ENCODE assay signal across 9 cellular contexts in the genomic region with DNA sequence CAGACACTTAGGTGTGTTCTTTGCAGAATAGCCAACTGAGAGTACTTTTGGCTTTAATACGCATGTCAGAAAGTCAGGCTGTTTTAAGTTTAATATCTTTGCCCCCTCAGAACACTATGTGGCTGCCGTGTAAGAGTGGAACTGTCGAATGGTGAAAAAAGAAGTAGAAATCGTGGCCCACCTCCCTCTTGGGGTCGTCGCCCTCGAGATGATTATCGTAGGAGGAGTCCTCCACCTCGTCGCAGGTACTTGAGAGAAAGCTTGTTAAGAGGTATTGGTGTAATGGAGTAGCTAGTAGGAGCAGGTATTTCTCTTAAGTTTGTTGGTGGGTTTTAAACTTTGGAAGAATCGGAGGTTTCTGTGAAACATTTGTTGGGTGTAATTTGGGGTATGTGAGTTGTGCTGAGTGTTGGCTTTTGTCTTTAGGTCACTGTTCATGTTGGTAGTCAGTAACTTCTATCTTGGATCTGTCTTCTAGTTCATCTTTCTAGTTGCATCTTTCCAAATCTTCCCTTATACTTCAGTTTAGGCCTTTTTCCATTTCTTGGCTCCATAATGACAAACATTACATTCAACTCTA. TPM values are rescaled to one million over a fixed set of nuclear protein-coding genes. Genes with fewer than 3 reads are reported as not detected.
DNase-seq lines count a peak whose midpoint lies in the region; ATAC-seq, FAIRE-seq and TF ChIP-seq lines count a peak whose summit lies in the region.
"Had no signal": no experiment of that assay in that cellular context is flagged by ENCODE, and none has a peak within 500 bp of the region (broad histone marks: within the 10 kb centered on the region; RNA-seq: fewer than 3 reads in every experiment).

No MANE protein-coding gene starts in this region.

- H3K14ac ChIP-seq in neuronal stem cell (ENCODE audit: low read length) = no peak overlapping the region

- H3K9me3 ChIP-seq in HepG2 (ENCODE audit: low read length) = no peaks in the 10 kb centered on the region
- H3K9me3 ChIP-seq in thoracic aorta = no peaks in the 10 kb centered on the region
- H3K9me3 ChIP-seq in neuronal stem cell (replicated peaks in 1 of 2; ENCODE audit: control insufficient read depth in 2 of 2, insufficient read depth in 1 of 2, low read depth in 1 of 2, low read length in 2 of 2) = no peaks in the 10 kb centered on the region

- H3K23ac ChIP-seq in neuronal stem cell (ENCODE audit: low read depth, low read length, poor library complexity) = no peak overlapping the region

- H2BK5ac ChIP-seq in neuronal stem cell (ENCODE audit: low read length) = no peak overlapping the region

- peaks cover 30 to 76% of the 10 kb centered on the region in 2 experiments for H3K36me3 ChIP-seq in HepG2 (replicated peaks in 1 of 2; ENCODE audit: control insufficient read depth in 1 of 2, insufficient read depth in 2 of 2, low read length in 2 of 2)
- H3K36me3 ChIP-seq in thoracic aorta = peaks cover 56% of the 10 kb centered on the region
- peaks cover 36 to 86% of the 10 kb centered on the region in 2 donors for H3K36me3 ChIP-seq in neuronal stem cell (replicated peaks in 1 of 2; ENCODE audit: control insufficient read depth in 2 of 2, insufficient read depth in 2 of 2, low read length in 2 of 2)

- H2BK12ac ChIP-seq in neuronal stem cell (ENCODE audit: low read length) = no peak overlapping the region

- 88% methylated on average over 11 of the region's 11 CpGs for WGBS in HepG2 (ENCODE audit: low lambda C conversion rate)
- no CpG with 5 or more reads among the region's 11 CpGs for WGBS in neuronal stem cell (ENCODE audit: extremely low coverage in 2 of 2, insufficient read length in 2 of 2, insufficient replicate concordance in 1 of 2), 2 donors

- H3K4me2 ChIP-seq in HepG2 (ENCODE audit: low read depth, low read length) = peak overlapping the region; percentile 93
- H3K4me2 ChIP-seq in neuronal stem cell (ENCODE audit: insufficient read depth, low read length, poor library complexity, severe bottlenecking) = no peak overlapping the region

- TF ChIP-seq CTCF in HepG2 (CRISPR knock-in tag; IDR thresholded peaks at IDR 0.05) (no peak), thoracic aorta (IDR thresholded peaks at IDR 0.05) (no peak)

- H2AK5ac ChIP-seq in neuronal stem cell (ENCODE audit: low read depth, low read length) = no peak overlapping the region

- no peak overlapping the region for H3K27ac ChIP-seq in HepG2 (ENCODE audit: extremely low read length, insufficient read depth, low read length)
- no peak overlapping the region for H3K27ac ChIP-seq in thoracic aorta
- no peak overlapping the region for H3K27ac ChIP-seq in neuronal stem cell (replicated peaks; ENCODE audit: low read length)

- no peak overlapping the region for H3K4ac ChIP-seq in neuronal stem cell (ENCODE audit: low read length)

- H3K9ac ChIP-seq in HepG2 (ENCODE audit: insufficient read depth, low read depth, low read length) (no peak overlapping the region), neuronal stem cell (ENCODE audit: low read depth, low read length, poor library complexity) (no peak overlapping the region)

- TF ChIP-seq POLR2A in HepG2 (IDR thresholded peaks at IDR 0.05; ENCODE audit: insufficient read depth in 1 of 2, low read depth in 2 of 2, low read length in 2 of 2) = peak in 1 of 2 experiments; percentile 16; a peak in 1 of 4 replicates

- peak overlapping the region; percentile 67 for H3K27ac Mint-ChIP-seq in activated CD8-positive, alpha-beta memory T cell treated with anti-CD3 and anti-CD28 coated beads, Interleukin-2, amount 10 ng/mL, durations not matched to agents 7 days and 5 days
- H3K27ac Mint-ChIP-seq in activated naive CD8-positive, alpha-beta T cell treated with anti-CD3 and anti-CD28 coated beads, Interleukin-2, amount 50 U/mL, for 24 hours = peak overlapping the region; percentile 90
- H3K27ac Mint-ChIP-seq: dendritic cell treated with granulocyte-macrophage colony-stimulating factor and Interleukin-4, amounts not matched to agents 40 ng/mL and 50 ng/mL, for 4 days had no signal

- no TSS peak for BruUV-seq in HepG2 (replicated peaks; lab: Mats Ljungman, UMichigan)

- H3K4me1 ChIP-seq in HepG2 (ENCODE audit: insufficient read depth, low read length) (peaks cover 73% of the 10 kb centered on the region), thoracic aorta (ENCODE audit: control insufficient read depth in 1 of 2, low read depth in 2 of 2) (peaks cover 54 to 72% of the 10 kb centered on the region in 2 donors), neuronal stem cell (ENCODE audit: control insufficient read depth in 2 of 2, insufficient read depth in 1 of 2, low read depth in 1 of 2, low read length in 2 of 2) (peaks cover 11 to 28% of the 10 kb centered on the region in 2 donors)

- H3K36me3 Mint-ChIP-seq in activated CD8-positive, alpha-beta memory T cell treated with anti-CD3 and anti-CD28 coated beads, Interleukin-2, amount 10 ng/mL, durations not matched to agents 7 days and 5 days = peaks cover 94% of the 10 kb centered on the region
- H3K36me3 Mint-ChIP-seq in activated naive CD8-positive, alpha-beta T cell treated with anti-CD3 and anti-CD28 coated beads, Interleukin-2, amount 50 U/mL, for 24 hours (ENCODE audit: low read depth) = peaks cover 96% of the 10 kb centered on the region

- no peak overlapping the region for H4K91ac ChIP-seq in neuronal stem cell (ENCODE audit: low read depth, low read length, poor library complexity)

- no peak overlapping the region for H2AFZ ChIP-seq in HepG2 (ENCODE audit: low read length)
- no peak overlapping the region for H2AFZ ChIP-seq in neuronal stem cell (ENCODE audit: low read length)

- H3K18ac ChIP-seq in neuronal stem cell (ENCODE audit: low read length) = no peak overlapping the region

- no peak for DNase-seq in activated CD8-positive, alpha-beta memory T cell treated with anti-CD3 and anti-CD28 coated beads, Interleukin-2, amount 10 ng/mL, durations not matched to agents 7 days and 5 days
- no peak for DNase-seq in activated CD8-positive, alpha-beta memory T cell treated with anti-CD3 and anti-CD28 coated beads for 24 hours
- DNase-seq in activated naive CD8-positive, alpha-beta T cell treated with anti-CD3 and anti-CD28 coated beads, Interleukin-2, amount 50 U/mL, for 24 hours = no peak
- no peak for DNase-seq in HepG2 (ENCODE audit: low spot score)
- no peak for DNase-seq in thoracic aorta (ENCODE audit: low spot score)
- DNase-seq in AML-193 (lab: John Stamatoyannopoulos, UW) = no peak
- DNase-seq in neuronal stem cell (ENCODE audit: low spot score) = no peak
- no peak for DNase-seq in NCI-H2227 treated with DMSO at 0.1 percent for 48 hours (lab: John Stamatoyannopoulos, UW)

- peak overlapping the region; percentile 87 to 97 (median 92) for H3K4me3 ChIP-seq in HepG2 (replicated peaks in 1 of 3; ENCODE audit: insufficient read depth in 1 of 3, low read depth in 2 of 3, low read length in 3 of 3)
- peak overlapping the region; percentile 98 for H3K4me3 ChIP-seq in thoracic aorta
- H3K4me3 ChIP-seq in neuronal stem cell (ENCODE audit: low read length in 2 of 2) = no peak overlapping the region

- in situ Hi-C loops in HepG2 (cut with HindIII; ENCODE audit: extremely low pct_ligation_motif_present, low pct_unique_long_range_greater_than_20kb) = loop anchor here (5.0 kb wide), 1 partner anchor 157 kb away; the partner anchor contains the start of genes KCTD20 and PXT1

- CTCF ChIA-PET in activated CD8-positive, alpha-beta memory T cell treated with anti-CD3 and anti-CD28 coated beads, Interleukin-2, amount 10 ng/mL, durations not matched to agents 7 days and 5 days (lab: Charles Lee) = interaction anchor here (0.9 to 5.7 kb wide), 11 partner anchors 10 to 257 kb away, joined by 3 to 27 read pairs (median 4); no protein-coding TSS in a partner anchor
- CTCF ChIA-PET in HepG2 (lab: Yijun Ruan, JAX; ENCODE audit: low intra/inter-chr PET ratio, low total read pairs) = no interaction called here

- TF ChIP-seq RAD21 in HepG2 (CRISPR knock-in tag; IDR thresholded peaks at IDR 0.05) = no peak

- no peaks in the 10 kb centered on the region for H3K79me1 ChIP-seq in neuronal stem cell (ENCODE audit: low read depth, low read length)

- H3K4me3 Mint-ChIP-seq in activated CD8-positive, alpha-beta memory T cell treated with anti-CD3 and anti-CD28 coated beads, Interleukin-2, amount 10 ng/mL, durations not matched to agents 7 days and 5 days = peak overlapping the region; percentile 98
- peak overlapping the region; percentile 97 for H3K4me3 Mint-ChIP-seq in activated naive CD8-positive, alpha-beta T cell treated with anti-CD3 and anti-CD28 coated beads, Interleukin-2, amount 50 U/mL, for 24 hours
- H3K4me3 Mint-ChIP-seq: dendritic cell treated with granulocyte-macrophage colony-stimulating factor and Interleukin-4, amounts not matched to agents 40 ng/mL and 50 ng/mL, for 4 days had no signal

- no peak for ATAC-seq in activated CD8-positive, alpha-beta memory T cell treated with anti-CD3 and anti-CD28 coated beads, Interleukin-2, amount 10 ng/mL, durations not matched to agents 7 days and 5 days
- no peak for ATAC-seq in activated naive CD8-positive, alpha-beta T cell treated with anti-CD3 and anti-CD28 coated beads, Interleukin-2, amount 50 U/mL, for 24 hours
- ATAC-seq in HepG2 = no peak
- ATAC-seq in thoracic aorta (ENCODE audit: insufficient number of reproducible peaks, low FRiP score, low read depth) = no peak

- no peaks in the 10 kb centered on the region for H3K9me3 Mint-ChIP-seq in activated CD8-positive, alpha-beta memory T cell treated with anti-CD3 and anti-CD28 coated beads, Interleukin-2, amount 10 ng/mL, durations not matched to agents 7 days and 5 days (ENCODE audit: low read depth)
- no peaks in the 10 kb centered on the region for H3K9me3 Mint-ChIP-seq in activated naive CD8-positive, alpha-beta T cell treated with anti-CD3 and anti-CD28 coated beads, Interleukin-2, amount 50 U/mL, for 24 hours
- H3K9me3 Mint-ChIP-seq: dendritic cell treated with granulocyte-macrophage colony-stimulating factor and Interleukin-4, amounts not matched to agents 40 ng/mL and 50 ng/mL, for 4 days had no signal

- POLR2A ChIA-PET in HepG2 (lab: Yijun Ruan, JAX) = interaction anchor here (0.9 to 6.8 kb wide), 4 partner anchors 10 to 77 kb away, joined by 3 to 142 read pairs (median 4); no protein-coding TSS in a partner anchor

- peaks cover 64% of the 10 kb centered on the region for H3K4me1 Mint-ChIP-seq in activated CD8-positive, alpha-beta memory T cell treated with anti-CD3 and anti-CD28 coated beads, Interleukin-2, amount 10 ng/mL, durations not matched to agents 7 days and 5 days
- peaks cover 71% of the 10 kb centered on the region for H3K4me1 Mint-ChIP-seq in activated naive CD8-positive, alpha-beta T cell treated with anti-CD3 and anti-CD28 coated beads, Interleukin-2, amount 50 U/mL, for 24 hours

- H3K27me3 Mint-ChIP-seq in activated CD8-positive, alpha-beta memory T cell treated with anti-CD3 and anti-CD28 coated beads, Interleukin-2, amount 10 ng/mL, durations not matched to agents 7 days and 5 days = peaks cover 2% of the 10 kb centered on the region
- peaks cover 3% of the 10 kb centered on the region for H3K27me3 Mint-ChIP-seq in activated naive CD8-positive, alpha-beta T cell treated with anti-CD3 and anti-CD28 coated beads, Interleukin-2, amount 50 U/mL, for 24 hours
- H3K27me3 Mint-ChIP-seq: dendritic cell treated with granulocyte-macrophage colony-stimulating factor and Interleukin-4, amounts not matched to agents 40 ng/mL and 50 ng/mL, for 4 days had no signal

- H3K27me3 ChIP-seq in HepG2 (ENCODE audit: control insufficient read depth in 1 of 2, insufficient read depth in 2 of 2, low read length in 2 of 2) (no peaks in the 10 kb centered on the region; a peak in 1 of 5 replicates), thoracic aorta (replicated peaks; ENCODE audit: insufficient read depth) (no peaks in the 10 kb centered on the region), neuronal stem cell (ENCODE audit: control insufficient read depth in 3 of 3, insufficient read depth in 3 of 3, low read depth in 1 of 3, low read length in 3 of 3) (no peaks in the 10 kb centered on the region)

- H2BK15ac ChIP-seq in neuronal stem cell (ENCODE audit: low read length) = no peak overlapping the region

- intact Hi-C loops in HepG2 (cut with micrococcal nuclease; ENCODE audit: unreplicated experiment) = no loop called here

- no peak overlapping the region for H2BK120ac ChIP-seq in neuronal stem cell (ENCODE audit: low read depth, low read length)

- peaks cover 94% of the 10 kb centered on the region for H4K20me1 ChIP-seq in HepG2 (ENCODE audit: insufficient read depth, low read length)

- H4K8ac ChIP-seq in neuronal stem cell (ENCODE audit: low read depth, low read length) = no peak overlapping the region

- no peak for TF ChIP-seq EP300 in HepG2 (IDR thresholded peaks at IDR 0.05; ENCODE audit: low read depth in 2 of 2, low read length in 2 of 2)
- no peak for TF ChIP-seq EP300 in HepG2 (CRISPR knock-in tag; IDR thresholded peaks at IDR 0.05; ENCODE audit: borderline replicate concordance)

- FAIRE-seq in HepG2 (lab: Jason Lieb, UNC) = no peak

- H3K79me2 ChIP-seq in HepG2 (ENCODE audit: insufficient read depth, low read length) = peaks cover 97% of the 10 kb centered on the region

RNA-seq across cellular contexts. Expression of gene SRSF3, which starts 4.7 kb away (rescaled TPM):
- 100 to 1,000 TPM; 416 to 514 TPM for total RNA-seq in activated CD8-positive, alpha-beta memory T cell treated with anti-CD3 and anti-CD28 coated beads, Interleukin-2, amount 10 ng/mL, durations not matched to agents 7 days and 5 days
- total RNA-seq in HepG2 (2016; rRNA removed; fragmentation: Illumina TruSeq; extraction: Trizol) = 684 and 1,115 TPM in 2 replicates
- 87.6 and 93.5 TPM in 2 replicates for total RNA-seq in HepG2 (2016; cell fraction: cytosol; rRNA removed; fragmentation: Illumina TruSeq; extraction: Trizol; ENCODE audit: low read depth)
- 702 and 1,085 TPM in 2 replicates for total RNA-seq in HepG2 (2016; cell fraction: insoluble cytoplasmic fraction; rRNA removed; fragmentation: Illumina TruSeq; extraction: Trizol)
- 160 and 205 TPM in 2 replicates for total RNA-seq in HepG2 (2016; cell fraction: membrane; rRNA removed; fragmentation: Illumina TruSeq; extraction: Trizol)
- total RNA-seq in HepG2 (2016; cell fraction: nucleus; rRNA removed; fragmentation: Illumina TruSeq; extraction: Trizol) = 332 and 341 TPM in 2 replicates
- polyA plus RNA-seq in HepG2 (2011; rRNA removed) = 149 and 206 TPM in 2 replicates
- polyA plus RNA-seq in HepG2 (2011; cell fraction: cytosol; rRNA removed) = 204 and 209 TPM in 2 replicates
- polyA plus RNA-seq in HepG2 (2011; cell fraction: nucleus; rRNA removed) = 336 and 345 TPM in 2 replicates
- polyA plus RNA-seq in HepG2 (2012) = 161 and 268 TPM in 2 replicates
- 90.1 and 97.9 TPM in 2 replicates for polyA plus RNA-seq in HepG2 (2016; cell fraction: cytosol; fragmentation: Illumina TruSeq; extraction: Trizol; ENCODE audit: low read depth)
- 1,067 and 1,144 TPM in 2 replicates for polyA plus RNA-seq in HepG2 (2016; cell fraction: insoluble cytoplasmic fraction; fragmentation: Illumina TruSeq; extraction: Trizol; ENCODE audit: low read depth)
- polyA plus RNA-seq in HepG2 (2016; cell fraction: membrane; fragmentation: Illumina TruSeq; extraction: Trizol; ENCODE audit: low read depth) = 123 and 146 TPM in 2 replicates
- 510 and 537 TPM in 2 replicates for polyA plus RNA-seq in HepG2 (2016; cell fraction: nucleus; fragmentation: Illumina TruSeq; extraction: Trizol; ENCODE audit: insufficient read depth, low read depth)
- 214 and 251 TPM in 2 replicates for polyA minus RNA-seq in HepG2 (2011; rRNA and poly(A)+ RNA removed; ENCODE audit: low replicate concordance)
- polyA minus RNA-seq in HepG2 (2011; cell fraction: cytosol; rRNA and poly(A)+ RNA removed) = 55.8 and 58.4 TPM in 2 replicates
- polyA minus RNA-seq in HepG2 (2011; cell fraction: nucleus; rRNA and poly(A)+ RNA removed) = 453 and 553 TPM in 2 replicates
- total RNA-seq in thoracic aorta = 100 to 1,000 TPM in 1 of 2 donors, 10 to 100 TPM in 1; 88.5 to 120 TPM
- 276 TPM for polyA plus RNA-seq in neuronal stem cell (2013, experiment 1 of 2)
- 284 TPM for polyA plus RNA-seq in neuronal stem cell (2013, experiment 2 of 2)

RNA-seq across cellular contexts. Expression of gene STK38, which starts 51.5 kb away (rescaled TPM):
- total RNA-seq in activated CD8-positive, alpha-beta memory T cell treated with anti-CD3 and anti-CD28 coated beads, Interleukin-2, amount 10 ng/mL, durations not matched to agents 7 days and 5 days = 10 to 100 TPM; 47.7 to 54.7 TPM
- 20.7 and 25.5 TPM in 2 replicates for total RNA-seq in HepG2 (2016; rRNA removed; fragmentation: Illumina TruSeq; extraction: Trizol)
- total RNA-seq in HepG2 (2016; cell fraction: cytosol; rRNA removed; fragmentation: Illumina TruSeq; extraction: Trizol; ENCODE audit: low read depth) = 3.6 and 4.8 TPM in 2 replicates
- 20.5 and 24.3 TPM in 2 replicates for total RNA-seq in HepG2 (2016; cell fraction: insoluble cytoplasmic fraction; rRNA removed; fragmentation: Illumina TruSeq; extraction: Trizol)
- total RNA-seq in HepG2 (2016; cell fraction: membrane; rRNA removed; fragmentation: Illumina TruSeq; extraction: Trizol) = 8.8 and 9.2 TPM in 2 replicates
- 16.9 and 18.3 TPM in 2 replicates for total RNA-seq in HepG2 (2016; cell fraction: nucleus; rRNA removed; fragmentation: Illumina TruSeq; extraction: Trizol)
- 10.3 and 10.7 TPM in 2 replicates for polyA plus RNA-seq in HepG2 (2011; rRNA removed)
- 5.2 and 7.9 TPM in 2 replicates for polyA plus RNA-seq in HepG2 (2011; cell fraction: cytosol; rRNA removed)
- 17.4 and 18.6 TPM in 2 replicates for polyA plus RNA-seq in HepG2 (2011; cell fraction: nucleus; rRNA removed)
- 14.4 and 14.8 TPM in 2 replicates for polyA plus RNA-seq in HepG2 (2012)
- polyA plus RNA-seq in HepG2 (2016; cell fraction: cytosol; fragmentation: Illumina TruSeq; extraction: Trizol; ENCODE audit: low read depth) = 1.2 and 1.3 TPM in 2 replicates
- 21.9 and 22.8 TPM in 2 replicates for polyA plus RNA-seq in HepG2 (2016; cell fraction: insoluble cytoplasmic fraction; fragmentation: Illumina TruSeq; extraction: Trizol; ENCODE audit: low read depth)
- 4.0 and 4.3 TPM in 2 replicates for polyA plus RNA-seq in HepG2 (2016; cell fraction: membrane; fragmentation: Illumina TruSeq; extraction: Trizol; ENCODE audit: low read depth)
- polyA plus RNA-seq in HepG2 (2016; cell fraction: nucleus; fragmentation: Illumina TruSeq; extraction: Trizol; ENCODE audit: insufficient read depth, low read depth) = 34.7 and 34.8 TPM in 2 replicates
- 3.9 and 12.3 TPM in 2 replicates for polyA minus RNA-seq in HepG2 (2011; rRNA and poly(A)+ RNA removed; ENCODE audit: low replicate concordance)
- polyA minus RNA-seq in HepG2 (2011; cell fraction: cytosol; rRNA and poly(A)+ RNA removed) = 5.2 and 7.1 TPM in 2 replicates
- polyA minus RNA-seq in HepG2 (2011; cell fraction: nucleus; rRNA and poly(A)+ RNA removed) = 11.6 and 14.5 TPM in 2 replicates
- total RNA-seq in thoracic aorta = 10 to 100 TPM; 23.1 to 23.2 TPM
- polyA plus RNA-seq in neuronal stem cell (2013, experiment 1 of 2) = 12.3 TPM
- polyA plus RNA-seq in neuronal stem cell (2013, experiment 2 of 2) = 12.3 TPM

Comparison
In these comparisons a context has a peak if more than half of its experiments do, and no peak if none do; other contexts are left out.
1. H3K4me3 ChIP-seq: peak in HepG2 (3 of 3) and thoracic aorta (single experiment); none in neuronal stem cell (0 of 2).